Comparison of ENCODE assay signal across 1 cellular context in the genomic region with DNA sequence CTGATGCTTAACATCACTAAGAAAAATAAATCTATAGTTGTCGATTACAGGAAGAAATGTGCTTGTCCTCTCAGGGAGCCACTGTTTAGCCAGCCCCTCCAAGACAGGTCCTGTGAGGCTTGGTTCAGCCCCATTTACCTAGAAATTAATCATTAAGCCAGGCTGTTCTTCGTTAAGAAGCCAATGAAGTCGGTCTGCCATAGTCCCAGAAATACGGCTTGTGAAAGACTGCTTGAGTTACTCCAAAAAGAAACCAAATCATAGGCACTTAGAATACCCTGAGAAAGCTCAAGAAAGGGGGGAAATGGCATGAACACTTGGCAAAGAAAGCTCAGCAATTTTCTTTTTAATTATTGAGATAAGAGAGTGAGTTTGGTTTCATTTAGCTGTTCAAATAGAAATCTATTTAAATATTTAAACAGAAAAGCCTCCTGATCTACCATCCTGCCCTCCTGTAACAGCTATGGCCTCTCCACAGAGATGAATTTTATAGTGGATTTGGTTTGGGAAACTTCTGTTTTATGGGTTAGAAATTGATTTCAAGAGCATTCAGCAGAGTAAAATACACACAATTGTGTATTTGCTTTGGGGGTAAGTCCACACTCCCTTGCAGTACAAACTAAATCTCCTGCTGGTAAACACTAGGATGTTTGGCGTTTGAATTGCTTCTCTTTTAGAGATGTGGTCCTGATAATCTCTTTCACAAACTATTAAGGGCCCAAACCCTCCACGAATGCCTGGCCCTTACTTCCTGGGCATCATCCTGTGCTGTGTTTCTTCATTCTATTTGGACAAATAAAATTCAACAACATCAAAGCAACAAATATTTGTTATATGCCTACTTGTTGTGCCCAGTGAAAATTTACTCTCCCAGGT.
A peak's percentile ranks its signal among the peaks of the same experiment; 100 is the strongest.
TF ChIP-seq lines count a peak whose summit lies in the region.

No MANE protein-coding gene starts in this region.

TF ChIP-seq in HepG2, 621 proteins besides CTCF, POLR2A, EP300 and RAD21 (continued from another document):
- TF ChIP-seq, protein P1, sequence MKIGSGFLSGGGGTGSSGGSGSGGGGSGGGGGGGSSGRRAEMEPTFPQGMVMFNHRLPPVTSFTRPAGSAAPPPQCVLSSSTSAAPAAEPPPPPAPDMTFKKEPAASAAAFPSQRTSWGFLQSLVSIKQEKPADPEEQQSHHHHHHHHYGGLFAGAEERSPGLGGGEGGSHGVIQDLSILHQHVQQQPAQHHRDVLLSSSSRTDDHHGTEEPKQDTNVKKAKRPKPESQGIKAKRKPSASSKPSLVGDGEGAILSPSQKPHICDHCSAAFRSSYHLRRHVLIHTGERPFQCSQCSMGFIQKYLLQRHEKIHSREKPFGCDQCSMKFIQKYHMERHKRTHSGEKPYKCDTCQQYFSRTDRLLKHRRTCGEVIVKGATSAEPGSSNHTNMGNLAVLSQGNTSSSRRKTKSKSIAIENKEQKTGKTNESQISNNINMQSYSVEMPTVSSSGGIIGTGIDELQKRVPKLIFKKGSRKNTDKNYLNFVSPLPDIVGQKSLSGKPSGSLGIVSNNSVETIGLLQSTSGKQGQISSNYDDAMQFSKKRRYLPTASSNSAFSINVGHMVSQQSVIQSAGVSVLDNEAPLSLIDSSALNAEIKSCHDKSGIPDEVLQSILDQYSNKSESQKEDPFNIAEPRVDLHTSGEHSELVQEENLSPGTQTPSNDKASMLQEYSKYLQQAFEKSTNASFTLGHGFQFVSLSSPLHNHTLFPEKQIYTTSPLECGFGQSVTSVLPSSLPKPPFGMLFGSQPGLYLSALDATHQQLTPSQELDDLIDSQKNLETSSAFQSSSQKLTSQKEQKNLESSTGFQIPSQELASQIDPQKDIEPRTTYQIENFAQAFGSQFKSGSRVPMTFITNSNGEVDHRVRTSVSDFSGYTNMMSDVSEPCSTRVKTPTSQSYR (CRISPR knock-in tag; IDR thresholded peaks at IDR 0.05; ENCODE audit: borderline replicate concordance) = peak; percentile 51; the same call in 1 of the 2 replicates
- 0 out of 2 replicates have a peak, but pooled peaks have one; percentile 22 for TF ChIP-seq PPARG (CRISPR knock-in tag; conservative IDR thresholded peaks at IDR 0.05)
- TF ChIP-seq RARA (CRISPR knock-in tag; IDR thresholded peaks at IDR 0.05) = peak; percentile 43
- TF ChIP-seq HOXA7 (CRISPR knock-in tag; IDR thresholded peaks at IDR 0.05) = no peak
- TF ChIP-seq ZNF138 (CRISPR knock-in tag; IDR thresholded peaks at IDR 0.05; ENCODE audit: low read depth) = no peak
- TF ChIP-seq, protein P2, sequence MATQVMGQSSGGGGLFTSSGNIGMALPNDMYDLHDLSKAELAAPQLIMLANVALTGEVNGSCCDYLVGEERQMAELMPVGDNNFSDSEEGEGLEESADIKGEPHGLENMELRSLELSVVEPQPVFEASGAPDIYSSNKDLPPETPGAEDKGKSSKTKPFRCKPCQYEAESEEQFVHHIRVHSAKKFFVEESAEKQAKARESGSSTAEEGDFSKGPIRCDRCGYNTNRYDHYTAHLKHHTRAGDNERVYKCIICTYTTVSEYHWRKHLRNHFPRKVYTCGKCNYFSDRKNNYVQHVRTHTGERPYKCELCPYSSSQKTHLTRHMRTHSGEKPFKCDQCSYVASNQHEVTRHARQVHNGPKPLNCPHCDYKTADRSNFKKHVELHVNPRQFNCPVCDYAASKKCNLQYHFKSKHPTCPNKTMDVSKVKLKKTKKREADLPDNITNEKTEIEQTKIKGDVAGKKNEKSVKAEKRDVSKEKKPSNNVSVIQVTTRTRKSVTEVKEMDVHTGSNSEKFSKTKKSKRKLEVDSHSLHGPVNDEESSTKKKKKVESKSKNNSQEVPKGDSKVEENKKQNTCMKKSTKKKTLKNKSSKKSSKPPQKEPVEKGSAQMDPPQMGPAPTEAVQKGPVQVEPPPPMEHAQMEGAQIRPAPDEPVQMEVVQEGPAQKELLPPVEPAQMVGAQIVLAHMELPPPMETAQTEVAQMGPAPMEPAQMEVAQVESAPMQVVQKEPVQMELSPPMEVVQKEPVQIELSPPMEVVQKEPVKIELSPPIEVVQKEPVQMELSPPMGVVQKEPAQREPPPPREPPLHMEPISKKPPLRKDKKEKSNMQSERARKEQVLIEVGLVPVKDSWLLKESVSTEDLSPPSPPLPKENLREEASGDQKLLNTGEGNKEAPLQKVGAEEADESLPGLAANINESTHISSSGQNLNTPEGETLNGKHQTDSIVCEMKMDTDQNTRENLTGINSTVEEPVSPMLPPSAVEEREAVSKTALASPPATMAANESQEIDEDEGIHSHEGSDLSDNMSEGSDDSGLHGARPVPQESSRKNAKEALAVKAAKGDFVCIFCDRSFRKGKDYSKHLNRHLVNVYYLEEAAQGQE (IDR thresholded peaks at IDR 0.05; ENCODE audit: borderline replicate concordance in 1 of 2, low read depth in 1 of 2, low read length in 2 of 2) = peak in 1 of 2 experiments; percentile 55; a peak in 1 of 4 replicates
- TF ChIP-seq, protein P3, sequence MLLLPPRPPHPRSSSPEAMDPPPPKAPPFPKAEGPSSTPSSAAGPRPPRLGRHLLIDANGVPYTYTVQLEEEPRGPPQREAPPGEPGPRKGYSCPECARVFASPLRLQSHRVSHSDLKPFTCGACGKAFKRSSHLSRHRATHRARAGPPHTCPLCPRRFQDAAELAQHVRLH (CRISPR knock-in tag; IDR thresholded peaks at IDR 0.05; ENCODE audit: borderline replicate concordance, low read depth) = no peak
- no peak for TF ChIP-seq EED (CRISPR knock-in tag; IDR thresholded peaks at IDR 0.05)
- peak; percentile 12; the same call in 1 of the 2 replicates for TF ChIP-seq KAT2B (IDR thresholded peaks at IDR 0.05; ENCODE audit: borderline replicate concordance, low read depth, low read length)
- TF ChIP-seq ZNF724P (CRISPR knock-in tag; IDR thresholded peaks at IDR 0.05; ENCODE audit: borderline replicate concordance) = 0 out of 2 replicates have a peak, but pooled peaks have one; percentile 40
- peak; percentile 29; the same call in 1 of the 2 replicates for TF ChIP-seq SAP130 (CRISPR knock-in tag; IDR thresholded peaks at IDR 0.05; ENCODE audit: low read depth)
